In the genomic region with DNA sequence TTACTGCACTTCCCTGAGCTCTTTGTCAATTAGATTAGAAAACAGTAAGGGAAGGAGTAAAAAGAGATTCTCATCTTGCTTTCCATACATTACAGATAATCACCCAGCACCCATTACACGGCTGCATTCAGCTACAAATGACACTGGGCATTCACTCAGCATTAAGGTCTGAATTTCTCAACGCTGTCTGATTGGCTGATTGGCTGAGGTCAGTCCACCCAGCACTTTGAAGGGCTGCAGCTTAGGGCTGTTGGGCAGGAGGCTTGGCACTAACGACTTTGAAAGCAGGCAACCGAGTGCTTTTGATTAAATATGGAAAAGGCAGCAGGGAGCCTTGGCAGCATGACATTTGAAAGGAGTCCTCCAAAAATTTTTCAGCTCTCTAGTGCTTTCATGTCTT, we compare ENCODE assay signal across 16 cellular contexts.
DNase-seq lines count a peak whose midpoint lies in the region; TF ChIP-seq lines count a peak whose summit lies in the region.
"Had no signal": no experiment of that assay in that cellular context is flagged by ENCODE, and none has a peak within 500 bp of the region (broad histone marks: within the 10 kb centered on the region; RNA-seq: fewer than 3 reads in every experiment).

No MANE protein-coding gene starts in this region.

- TF ChIP-seq CTCF in A673 (conservative IDR thresholded peaks at IDR 0.05; ENCODE audit: low read depth, low read length) (no peak), brain (conservative IDR thresholded peaks at IDR 0.05) (no peak)

- no peaks in the 10 kb centered on the region for H3K36me3 ChIP-seq in A673 (ENCODE audit: insufficient read depth, low read length, poor library complexity, severe bottlenecking)

- POLR2A ChIA-PET in A673 (lab: Charles Lee; ENCODE audit: low non-redundant PET): interaction anchor here (1.0 kb wide), 1 partner anchor 629 kb away, joined by 6 read pairs; no protein-coding TSS in a partner anchor

- CTCF ChIA-PET in A673 (lab: Charles Lee): interaction anchor here (1.0 kb wide), 1 partner anchor 229 kb away, joined by 3 read pairs; no protein-coding TSS in a partner anchor

- H3K27me3 ChIP-seq in A673 (replicated peaks; ENCODE audit: insufficient read depth, low read depth, low read length, poor library complexity): no peaks in the 10 kb centered on the region

- no TSS peak for BruUV-seq in A673 (replicated peaks; lab: Mats Ljungman, UMichigan)

- H3K4me1 ChIP-seq in A673 (ENCODE audit: insufficient read depth, low read length, poor library complexity, severe bottlenecking): peaks cover 76% of the 10 kb centered on the region

- H3K4me1 Mint-ChIP-seq in brain: peaks cover 59% of the 10 kb centered on the region
- H3K4me1 Mint-ChIP-seq: B cell had no signal

- H3K36me3 Mint-ChIP-seq in brain: no peaks in the 10 kb centered on the region

- DNase-seq in NCI-H146 (lab: John Stamatoyannopoulos, UW): peak; percentile 13
- no peak for DNase-seq in NCI-H146 treated with DMSO at 0.1 percent for 48 hours (lab: John Stamatoyannopoulos, UW; ENCODE audit: unreplicated experiment)
- peak; percentile 70 for DNase-seq in A673 (ENCODE audit: low spot score)
- peak; percentile 34 for DNase-seq in NCI-H2227 treated with DMSO at 0.1 percent for 48 hours (lab: John Stamatoyannopoulos, UW)
- no peak for DNase-seq in NCI-H2107 (lab: John Stamatoyannopoulos, UW)
- no peak for DNase-seq in D341Med (ENCODE audit: low spot score)
- no peak for DNase-seq in stimulated activated CD4-positive, alpha-beta T cell treated with anti-CD3 and anti-CD28 coated beads, Interleukin-12 subunit alpha, Interleukin-12 subunit beta, amount 100 ng/mL, for 4 hours
- DNase-seq: C1 segment of cervical spinal cord; Calu3; CD4-positive, alpha-beta T cell; DMS79; HCEC 1CT; HFFc6 had no signal

- intact Hi-C loops in A673 (cut with micrococcal nuclease; ENCODE audit: unreplicated experiment): loop anchor here (2.0 to 10.0 kb wide), 4 partner anchors 229 to 1408 kb away; no protein-coding TSS in a partner anchor

- H3K9me3 Mint-ChIP-seq in brain: peaks cover 0 to 16% (median 9%) of the 10 kb centered on the region in 5 experiments
- H3K9me3 Mint-ChIP-seq: CD4-positive, alpha-beta T cell had no signal

- H3K27ac ChIP-seq in A673 (ENCODE audit: low read depth, low read length, poor library complexity, severe bottlenecking): peak overlapping the region; percentile 81

- H3K4me3 ChIP-seq in A673 (ENCODE audit: low read depth, low read length, poor library complexity, severe bottlenecking): peak overlapping the region; percentile 3
- H3K4me3 ChIP-seq: GM12878 had no signal

- H3K9me3 ChIP-seq in A673 (ENCODE audit: low read depth, low read length, poor library complexity, severe bottlenecking): peaks cover 1% of the 10 kb centered on the region

- peak overlapping the region in 3 of 5 experiments; percentile 9 to 83 (median 54) for H3K27ac Mint-ChIP-seq in brain
- H3K27ac Mint-ChIP-seq: B cell; CD4-positive, alpha-beta T cell; HFFc6 had no signal

- H3K27me3 Mint-ChIP-seq in brain: peaks cover 7% of the 10 kb centered on the region
- H3K27me3 Mint-ChIP-seq: B cell had no signal

- peak overlapping the region in 1 of 5 experiments; percentile 41 for H3K4me3 Mint-ChIP-seq in brain
- H3K4me3 Mint-ChIP-seq: B cell; CD4-positive, alpha-beta T cell; HFFc6 had no signal

Comparison
In these comparisons a context has a peak if more than half of its experiments do, and no peak if none do; other contexts are left out.
1. DNase-seq: peak in NCI-H146 (single experiment), A673 (single experiment) and NCI-H2227 treated with DMSO at 0.1 percent for 48 hours (single experiment); none in NCI-H146 treated with DMSO at 0.1 percent for 48 hours (single experiment), NCI-H2107 (single experiment), D341Med (single experiment) and stimulated activated CD4-positive, alpha-beta T cell treated with anti-CD3 and anti-CD28 coated beads, Interleukin-12 subunit alpha, Interleukin-12 subunit beta, amount 100 ng/mL, for 4 hours (single experiment).